1 cellular context compared by ENCODE assay signal in the genomic region with DNA sequence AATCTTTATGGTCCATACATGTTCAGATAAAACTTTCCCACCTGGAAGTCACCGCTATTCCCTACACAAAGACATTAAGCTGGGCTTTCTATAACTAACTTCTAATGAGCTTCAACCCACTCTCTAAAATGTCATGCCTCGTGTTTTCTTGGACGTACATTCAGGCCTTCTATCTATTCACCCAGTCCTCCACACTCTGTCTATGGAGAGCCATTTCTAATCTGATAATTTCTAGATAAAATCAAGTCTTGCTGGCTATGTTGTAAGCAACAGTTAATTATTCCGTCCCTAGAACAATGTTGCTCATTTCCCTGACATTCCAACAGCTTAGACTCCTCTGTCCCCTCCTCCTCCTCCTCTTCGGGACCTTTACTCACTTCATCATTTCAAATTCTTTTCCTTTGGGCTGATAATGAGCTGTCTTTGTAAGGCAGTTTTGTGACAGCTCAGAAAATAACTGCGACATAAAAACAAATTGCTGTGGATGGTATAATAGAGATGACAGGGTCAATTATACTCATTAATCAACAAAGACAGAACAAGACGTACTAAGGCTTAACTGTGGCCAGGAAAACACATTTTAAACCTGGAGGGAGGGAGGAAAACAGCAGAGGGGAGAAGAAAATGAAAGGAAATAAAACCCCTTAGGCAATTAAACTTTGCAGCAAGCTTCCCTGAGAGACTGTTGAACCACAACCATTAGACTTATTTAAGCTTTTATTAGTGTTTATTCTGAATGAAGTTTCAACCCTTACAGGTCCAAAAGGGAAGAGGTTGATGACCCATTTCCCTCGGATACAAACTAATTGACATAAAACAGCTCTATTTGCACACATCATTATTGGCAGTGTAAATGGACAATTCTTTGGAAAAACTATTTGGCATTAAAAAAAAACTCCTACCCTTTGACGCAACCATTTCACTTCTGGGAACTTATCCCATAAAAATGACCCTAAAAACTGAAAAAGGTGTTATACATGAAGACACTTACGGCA.
TF ChIP-seq lines count a peak whose summit lies in the region.

No MANE protein-coding gene starts in this region.

TF ChIP-seq in K562, 482 proteins besides CTCF, POLR2A, EP300 and RAD21 (continues in another document):
- TF ChIP-seq TAL1 (IDR thresholded peaks at IDR 0.05): peak; percentile 70
- TF ChIP-seq L3MBTL2 (IDR thresholded peaks at IDR 0.05): peak; percentile 73
- no peak for TF ChIP-seq ZFP36 (IDR thresholded peaks at IDR 0.05; ENCODE audit: low read depth, low read length, partially characterized antibody)
- no peak for TF ChIP-seq KLF6 (CRISPR knock-in tag; IDR thresholded peaks at IDR 0.05; ENCODE audit: borderline replicate concordance)
- TF ChIP-seq, protein P1, sequence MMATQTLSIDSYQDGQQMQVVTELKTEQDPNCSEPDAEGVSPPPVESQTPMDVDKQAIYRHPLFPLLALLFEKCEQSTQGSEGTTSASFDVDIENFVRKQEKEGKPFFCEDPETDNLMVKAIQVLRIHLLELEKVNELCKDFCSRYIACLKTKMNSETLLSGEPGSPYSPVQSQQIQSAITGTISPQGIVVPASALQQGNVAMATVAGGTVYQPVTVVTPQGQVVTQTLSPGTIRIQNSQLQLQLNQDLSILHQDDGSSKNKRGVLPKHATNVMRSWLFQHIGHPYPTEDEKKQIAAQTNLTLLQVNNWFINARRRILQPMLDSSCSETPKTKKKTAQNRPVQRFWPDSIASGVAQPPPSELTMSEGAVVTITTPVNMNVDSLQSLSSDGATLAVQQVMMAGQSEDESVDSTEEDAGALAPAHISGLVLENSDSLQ (IDR thresholded peaks at IDR 0.05): peak; percentile 31; the same call in 1 of the 2 replicates
- no peak for TF ChIP-seq ZNF212 (CRISPR knock-in tag; IDR thresholded peaks at IDR 0.05)
- TF ChIP-seq STAT5B (CRISPR knock-in tag; IDR thresholded peaks at IDR 0.05): no peak
- TF ChIP-seq, protein P2, sequence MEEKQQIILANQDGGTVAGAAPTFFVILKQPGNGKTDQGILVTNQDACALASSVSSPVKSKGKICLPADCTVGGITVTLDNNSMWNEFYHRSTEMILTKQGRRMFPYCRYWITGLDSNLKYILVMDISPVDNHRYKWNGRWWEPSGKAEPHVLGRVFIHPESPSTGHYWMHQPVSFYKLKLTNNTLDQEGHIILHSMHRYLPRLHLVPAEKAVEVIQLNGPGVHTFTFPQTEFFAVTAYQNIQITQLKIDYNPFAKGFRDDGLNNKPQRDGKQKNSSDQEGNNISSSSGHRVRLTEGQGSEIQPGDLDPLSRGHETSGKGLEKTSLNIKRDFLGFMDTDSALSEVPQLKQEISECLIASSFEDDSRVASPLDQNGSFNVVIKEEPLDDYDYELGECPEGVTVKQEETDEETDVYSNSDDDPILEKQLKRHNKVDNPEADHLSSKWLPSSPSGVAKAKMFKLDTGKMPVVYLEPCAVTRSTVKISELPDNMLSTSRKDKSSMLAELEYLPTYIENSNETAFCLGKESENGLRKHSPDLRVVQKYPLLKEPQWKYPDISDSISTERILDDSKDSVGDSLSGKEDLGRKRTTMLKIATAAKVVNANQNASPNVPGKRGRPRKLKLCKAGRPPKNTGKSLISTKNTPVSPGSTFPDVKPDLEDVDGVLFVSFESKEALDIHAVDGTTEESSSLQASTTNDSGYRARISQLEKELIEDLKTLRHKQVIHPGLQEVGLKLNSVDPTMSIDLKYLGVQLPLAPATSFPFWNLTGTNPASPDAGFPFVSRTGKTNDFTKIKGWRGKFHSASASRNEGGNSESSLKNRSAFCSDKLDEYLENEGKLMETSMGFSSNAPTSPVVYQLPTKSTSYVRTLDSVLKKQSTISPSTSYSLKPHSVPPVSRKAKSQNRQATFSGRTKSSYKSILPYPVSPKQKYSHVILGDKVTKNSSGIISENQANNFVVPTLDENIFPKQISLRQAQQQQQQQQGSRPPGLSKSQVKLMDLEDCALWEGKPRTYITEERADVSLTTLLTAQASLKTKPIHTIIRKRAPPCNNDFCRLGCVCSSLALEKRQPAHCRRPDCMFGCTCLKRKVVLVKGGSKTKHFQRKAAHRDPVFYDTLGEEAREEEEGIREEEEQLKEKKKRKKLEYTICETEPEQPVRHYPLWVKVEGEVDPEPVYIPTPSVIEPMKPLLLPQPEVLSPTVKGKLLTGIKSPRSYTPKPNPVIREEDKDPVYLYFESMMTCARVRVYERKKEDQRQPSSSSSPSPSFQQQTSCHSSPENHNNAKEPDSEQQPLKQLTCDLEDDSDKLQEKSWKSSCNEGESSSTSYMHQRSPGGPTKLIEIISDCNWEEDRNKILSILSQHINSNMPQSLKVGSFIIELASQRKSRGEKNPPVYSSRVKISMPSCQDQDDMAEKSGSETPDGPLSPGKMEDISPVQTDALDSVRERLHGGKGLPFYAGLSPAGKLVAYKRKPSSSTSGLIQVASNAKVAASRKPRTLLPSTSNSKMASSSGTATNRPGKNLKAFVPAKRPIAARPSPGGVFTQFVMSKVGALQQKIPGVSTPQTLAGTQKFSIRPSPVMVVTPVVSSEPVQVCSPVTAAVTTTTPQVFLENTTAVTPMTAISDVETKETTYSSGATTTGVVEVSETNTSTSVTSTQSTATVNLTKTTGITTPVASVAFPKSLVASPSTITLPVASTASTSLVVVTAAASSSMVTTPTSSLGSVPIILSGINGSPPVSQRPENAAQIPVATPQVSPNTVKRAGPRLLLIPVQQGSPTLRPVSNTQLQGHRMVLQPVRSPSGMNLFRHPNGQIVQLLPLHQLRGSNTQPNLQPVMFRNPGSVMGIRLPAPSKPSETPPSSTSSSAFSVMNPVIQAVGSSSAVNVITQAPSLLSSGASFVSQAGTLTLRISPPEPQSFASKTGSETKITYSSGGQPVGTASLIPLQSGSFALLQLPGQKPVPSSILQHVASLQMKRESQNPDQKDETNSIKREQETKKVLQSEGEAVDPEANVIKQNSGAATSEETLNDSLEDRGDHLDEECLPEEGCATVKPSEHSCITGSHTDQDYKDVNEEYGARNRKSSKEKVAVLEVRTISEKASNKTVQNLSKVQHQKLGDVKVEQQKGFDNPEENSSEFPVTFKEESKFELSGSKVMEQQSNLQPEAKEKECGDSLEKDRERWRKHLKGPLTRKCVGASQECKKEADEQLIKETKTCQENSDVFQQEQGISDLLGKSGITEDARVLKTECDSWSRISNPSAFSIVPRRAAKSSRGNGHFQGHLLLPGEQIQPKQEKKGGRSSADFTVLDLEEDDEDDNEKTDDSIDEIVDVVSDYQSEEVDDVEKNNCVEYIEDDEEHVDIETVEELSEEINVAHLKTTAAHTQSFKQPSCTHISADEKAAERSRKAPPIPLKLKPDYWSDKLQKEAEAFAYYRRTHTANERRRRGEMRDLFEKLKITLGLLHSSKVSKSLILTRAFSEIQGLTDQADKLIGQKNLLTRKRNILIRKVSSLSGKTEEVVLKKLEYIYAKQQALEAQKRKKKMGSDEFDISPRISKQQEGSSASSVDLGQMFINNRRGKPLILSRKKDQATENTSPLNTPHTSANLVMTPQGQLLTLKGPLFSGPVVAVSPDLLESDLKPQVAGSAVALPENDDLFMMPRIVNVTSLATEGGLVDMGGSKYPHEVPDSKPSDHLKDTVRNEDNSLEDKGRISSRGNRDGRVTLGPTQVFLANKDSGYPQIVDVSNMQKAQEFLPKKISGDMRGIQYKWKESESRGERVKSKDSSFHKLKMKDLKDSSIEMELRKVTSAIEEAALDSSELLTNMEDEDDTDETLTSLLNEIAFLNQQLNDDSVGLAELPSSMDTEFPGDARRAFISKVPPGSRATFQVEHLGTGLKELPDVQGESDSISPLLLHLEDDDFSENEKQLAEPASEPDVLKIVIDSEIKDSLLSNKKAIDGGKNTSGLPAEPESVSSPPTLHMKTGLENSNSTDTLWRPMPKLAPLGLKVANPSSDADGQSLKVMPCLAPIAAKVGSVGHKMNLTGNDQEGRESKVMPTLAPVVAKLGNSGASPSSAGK (IDR thresholded peaks at IDR 0.05): peak; percentile 64
- TF ChIP-seq, protein P3, sequence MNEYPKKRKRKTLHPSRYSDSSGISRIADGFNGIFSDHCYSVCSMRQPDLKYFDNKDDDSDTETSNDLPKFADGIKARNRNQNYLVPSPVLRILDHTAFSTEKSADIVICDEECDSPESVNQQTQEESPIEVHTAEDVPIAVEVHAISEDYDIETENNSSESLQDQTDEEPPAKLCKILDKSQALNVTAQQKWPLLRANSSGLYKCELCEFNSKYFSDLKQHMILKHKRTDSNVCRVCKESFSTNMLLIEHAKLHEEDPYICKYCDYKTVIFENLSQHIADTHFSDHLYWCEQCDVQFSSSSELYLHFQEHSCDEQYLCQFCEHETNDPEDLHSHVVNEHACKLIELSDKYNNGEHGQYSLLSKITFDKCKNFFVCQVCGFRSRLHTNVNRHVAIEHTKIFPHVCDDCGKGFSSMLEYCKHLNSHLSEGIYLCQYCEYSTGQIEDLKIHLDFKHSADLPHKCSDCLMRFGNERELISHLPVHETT (CRISPR knock-in tag; conservative IDR thresholded peaks at IDR 0.05 in 1 of 2, IDR thresholded peaks at IDR 0.05 in 1 of 2): peak in 1 of 2 experiments; percentile 53; a peak in 1 of 4 replicates
- 0 out of 2 replicates have a peak, but pooled peaks have one; percentile 7 for TF ChIP-seq ZNF175 (CRISPR knock-in tag; IDR thresholded peaks at IDR 0.05; ENCODE audit: low read depth)
- 0 out of 2 replicates have a peak, but pooled peaks have one; percentile 32 for TF ChIP-seq GATA2 (CRISPR knock-in tag; IDR thresholded peaks at IDR 0.05)
- TF ChIP-seq ARID1B (IDR thresholded peaks at IDR 0.05): peak; percentile 78
- peak; percentile 24; the same call in 1 of the 2 replicates for TF ChIP-seq SOX6 (IDR thresholded peaks at IDR 0.05)
- TF ChIP-seq TEAD4 (IDR thresholded peaks at IDR 0.05; ENCODE audit: low read length): peak; percentile 61
- TF ChIP-seq TEAD4 (CRISPR knock-in tag; IDR thresholded peaks at IDR 0.05; ENCODE audit: borderline replicate concordance): no peak
- TF ChIP-seq, protein P4, sequence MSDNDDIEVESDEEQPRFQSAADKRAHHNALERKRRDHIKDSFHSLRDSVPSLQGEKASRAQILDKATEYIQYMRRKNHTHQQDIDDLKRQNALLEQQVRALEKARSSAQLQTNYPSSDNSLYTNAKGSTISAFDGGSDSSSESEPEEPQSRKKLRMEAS (CRISPR knock-in tag; IDR thresholded peaks at IDR 0.05): no peak
- TF ChIP-seq SLC30A9 (CRISPR knock-in tag; IDR thresholded peaks at IDR 0.05): no peak
- peak; percentile 20 to 44; a peak in 1 of 4 replicates for TF ChIP-seq TRIM24 (IDR thresholded peaks at IDR 0.05)
- peak; percentile 40; the same call in 1 of the 2 replicates for TF ChIP-seq NCOR1 (IDR thresholded peaks at IDR 0.05)
- no peak for TF ChIP-seq ZNF165 (CRISPR knock-in tag; IDR thresholded peaks at IDR 0.05; ENCODE audit: borderline replicate concordance)
- 0 out of 2 replicates have a peak, but pooled peaks have one; percentile 58 for TF ChIP-seq ZNF766 (CRISPR knock-in tag; conservative IDR thresholded peaks at IDR 0.05)
- TF ChIP-seq SMARCA4 (IDR thresholded peaks at IDR 0.05): 0 out of 2 replicates have a peak, but pooled peaks have one; percentile 43
- TF ChIP-seq, protein P5, sequence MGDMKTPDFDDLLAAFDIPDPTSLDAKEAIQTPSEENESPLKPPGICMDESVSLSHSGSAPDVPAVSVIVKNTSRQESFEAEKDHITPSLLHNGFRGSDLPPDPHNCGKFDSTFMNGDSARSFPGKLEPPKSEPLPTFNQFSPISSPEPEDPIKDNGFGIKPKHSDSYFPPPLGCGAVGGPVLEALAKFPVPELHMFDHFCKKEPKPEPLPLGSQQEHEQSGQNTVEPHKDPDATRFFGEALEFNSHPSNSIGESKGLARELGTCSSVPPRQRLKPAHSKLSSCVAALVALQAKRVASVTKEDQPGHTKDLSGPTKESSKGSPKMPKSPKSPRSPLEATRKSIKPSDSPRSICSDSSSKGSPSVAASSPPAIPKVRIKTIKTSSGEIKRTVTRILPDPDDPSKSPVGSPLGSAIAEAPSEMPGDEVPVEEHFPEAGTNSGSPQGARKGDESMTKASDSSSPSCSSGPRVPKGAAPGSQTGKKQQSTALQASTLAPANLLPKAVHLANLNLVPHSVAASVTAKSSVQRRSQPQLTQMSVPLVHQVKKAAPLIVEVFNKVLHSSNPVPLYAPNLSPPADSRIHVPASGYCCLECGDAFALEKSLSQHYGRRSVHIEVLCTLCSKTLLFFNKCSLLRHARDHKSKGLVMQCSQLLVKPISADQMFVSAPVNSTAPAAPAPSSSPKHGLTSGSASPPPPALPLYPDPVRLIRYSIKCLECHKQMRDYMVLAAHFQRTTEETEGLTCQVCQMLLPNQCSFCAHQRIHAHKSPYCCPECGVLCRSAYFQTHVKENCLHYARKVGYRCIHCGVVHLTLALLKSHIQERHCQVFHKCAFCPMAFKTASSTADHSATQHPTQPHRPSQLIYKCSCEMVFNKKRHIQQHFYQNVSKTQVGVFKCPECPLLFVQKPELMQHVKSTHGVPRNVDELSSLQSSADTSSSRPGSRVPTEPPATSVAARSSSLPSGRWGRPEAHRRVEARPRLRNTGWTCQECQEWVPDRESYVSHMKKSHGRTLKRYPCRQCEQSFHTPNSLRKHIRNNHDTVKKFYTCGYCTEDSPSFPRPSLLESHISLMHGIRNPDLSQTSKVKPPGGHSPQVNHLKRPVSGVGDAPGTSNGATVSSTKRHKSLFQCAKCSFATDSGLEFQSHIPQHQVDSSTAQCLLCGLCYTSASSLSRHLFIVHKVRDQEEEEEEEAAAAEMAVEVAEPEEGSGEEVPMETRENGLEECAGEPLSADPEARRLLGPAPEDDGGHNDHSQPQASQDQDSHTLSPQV (IDR thresholded peaks at IDR 0.05): peak; percentile 80; the same call in 1 of the 2 replicates
- TF ChIP-seq TCF3 (CRISPR knock-in tag; IDR thresholded peaks at IDR 0.05): 0 out of 2 replicates have a peak, but pooled peaks have one; percentile 42
- TF ChIP-seq SMAD4 (CRISPR knock-in tag; conservative IDR thresholded peaks at IDR 0.05): 0 out of 2 replicates have a peak, but pooled peaks have one; percentile 15
- no peak for TF ChIP-seq KAT2B (IDR thresholded peaks at IDR 0.05; ENCODE audit: low read depth, low read length)
- TF ChIP-seq, protein P6, sequence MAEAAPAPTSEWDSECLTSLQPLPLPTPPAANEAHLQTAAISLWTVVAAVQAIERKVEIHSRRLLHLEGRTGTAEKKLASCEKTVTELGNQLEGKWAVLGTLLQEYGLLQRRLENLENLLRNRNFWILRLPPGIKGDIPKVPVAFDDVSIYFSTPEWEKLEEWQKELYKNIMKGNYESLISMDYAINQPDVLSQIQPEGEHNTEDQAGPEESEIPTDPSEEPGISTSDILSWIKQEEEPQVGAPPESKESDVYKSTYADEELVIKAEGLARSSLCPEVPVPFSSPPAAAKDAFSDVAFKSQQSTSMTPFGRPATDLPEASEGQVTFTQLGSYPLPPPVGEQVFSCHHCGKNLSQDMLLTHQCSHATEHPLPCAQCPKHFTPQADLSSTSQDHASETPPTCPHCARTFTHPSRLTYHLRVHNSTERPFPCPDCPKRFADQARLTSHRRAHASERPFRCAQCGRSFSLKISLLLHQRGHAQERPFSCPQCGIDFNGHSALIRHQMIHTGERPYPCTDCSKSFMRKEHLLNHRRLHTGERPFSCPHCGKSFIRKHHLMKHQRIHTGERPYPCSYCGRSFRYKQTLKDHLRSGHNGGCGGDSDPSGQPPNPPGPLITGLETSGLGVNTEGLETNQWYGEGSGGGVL (CRISPR knock-in tag; IDR thresholded peaks at IDR 0.05): no peak
